8 cellular contexts compared by ENCODE assay signal in genomic region chr2:9422321-9423099, GRCh38. TPM values are rescaled to one million over a fixed set of nuclear protein-coding genes. Genes with fewer than 3 reads are reported as not detected.
DNase-seq lines count a peak whose midpoint lies in the region; ATAC-seq and TF ChIP-seq lines count a peak whose summit lies in the region.

No MANE protein-coding gene starts in this region.

- H4K91ac ChIP-seq in IMR-90 (ENCODE audit: insufficient read depth, low read depth, low read length): peak overlapping the region; percentile 92

- H2AK9ac ChIP-seq in IMR-90 (replicated peaks; ENCODE audit: low read depth, low read length, poor library complexity): peak overlapping the region; percentile 99

- H3K79me1 ChIP-seq in IMR-90 (ENCODE audit: low read depth in 1 of 2, low read length in 2 of 2): peaks cover 23 to 90% of the 10 kb centered on the region in 2 experiments

- peak overlapping the region; percentile 99 for H3K14ac ChIP-seq in IMR-90 (replicated peaks; ENCODE audit: low read depth, low read length)

- H3K36me3 ChIP-seq in IMR-90 (ENCODE audit: control insufficient read depth, insufficient read depth, low read length) (no peaks in the 10 kb centered on the region; the same call in 1 of the 2 replicates), WERI-Rb-1 (peaks cover 16% of the 10 kb centered on the region)

- peak overlapping the region; percentile 78 for H2AK5ac ChIP-seq in IMR-90 (ENCODE audit: low read depth, low read length)

- peak overlapping the region; percentile 84 for H3K4me3 ChIP-seq in IMR-90 (ENCODE audit: insufficient read depth, low read depth, low read length)
- H3K4me3 ChIP-seq in WERI-Rb-1 (ENCODE audit: low read depth, low read length): peak overlapping the region; percentile 98

- DNase-seq in GDM1 (lab: John Stamatoyannopoulos, UW): peak; percentile 48
- DNase-seq in IMR-90: peak; percentile 33
- peak; percentile 46 for DNase-seq in WERI-Rb-1
- DNase-seq in cerebellar cortex (ENCODE audit: low spot score): peak; percentile 62
- DNase-seq in stimulated activated CD4-positive, alpha-beta T cell treated with anti-CD3 and anti-CD28 coated beads, Interleukin-1b, Interleukin-23, amount 100 ng/mL, for 4 hours (ENCODE audit: low read depth in 2 of 2): peak; percentile 29 to 30
- no peak for DNase-seq in SHP77 treated with DMSO at 0.1 percent for 48 hours (lab: John Stamatoyannopoulos, UW)

- peaks cover 12% of the 10 kb centered on the region for H3K4me1 ChIP-seq in IMR-90 (ENCODE audit: control insufficient read depth, insufficient read depth, low read length)

- H3K27me3 ChIP-seq in IMR-90 (ENCODE audit: control insufficient read depth, insufficient read depth, low read length) (no peaks in the 10 kb centered on the region), WERI-Rb-1 (ENCODE audit: insufficient read depth, low read depth, severe bottlenecking) (no peaks in the 10 kb centered on the region), layer of hippocampus (ENCODE audit: control insufficient read depth, insufficient read depth, low read length) (no peaks in the 10 kb centered on the region)

- WGBS in IMR-90 (ENCODE audit: extremely low coverage in 2 of 2, insufficient read length in 1 of 2), 2 experiments: 8% methylated on average over 30 of the region's 42 CpGs; no CpG with 5 or more reads in 1 of the 2 experiments

- ATAC-seq in GM21619 (IDR thresholded peaks at IDR 0.05; ENCODE audit: unreplicated experiment) (peak; percentile 33), IMR-90 (ENCODE audit: low read depth) (peak; percentile 15)

- H3K56ac ChIP-seq in IMR-90 (ENCODE audit: extremely low read depth, insufficient read depth, low read length): peak overlapping the region; percentile 27; the same call in 1 of the 2 replicates

- peaks cover 27% of the 10 kb centered on the region; the same call in 1 of the 2 replicates for H4K20me1 ChIP-seq in IMR-90 (ENCODE audit: insufficient read depth, low read length)

- peak overlapping the region; percentile 1; the same call in 1 of the 3 replicates for H2BK15ac ChIP-seq in IMR-90 (ENCODE audit: low read depth, low read length)

- TF ChIP-seq RAD21 in IMR-90 (IDR thresholded peaks at IDR 0.05; ENCODE audit: low read length): no peak

- TF ChIP-seq CTCF in IMR-90 (conservative IDR thresholded peaks at IDR 0.05; ENCODE audit: low read depth, low read length) (no peak), WERI-Rb-1 (IDR thresholded peaks at IDR 0.05; ENCODE audit: low read depth, low read length) (0 out of 2 replicates have a peak, but pooled peaks have one; percentile 8)

- H2BK5ac ChIP-seq in IMR-90 (ENCODE audit: low read depth, low read length, poor library complexity, severe bottlenecking): peak overlapping the region; percentile 99

- H3K4ac ChIP-seq in IMR-90 (ENCODE audit: low read depth, low read length): peak overlapping the region; percentile 96

- dilution Hi-C loops in IMR-90 (cut with HindIII; ENCODE audit: low sequenced_read_pairs, unreplicated experiment): no loop called here

- H3K9me3 ChIP-seq in IMR-90 (ENCODE audit: control insufficient read depth, insufficient read depth, low read length) (no peaks in the 10 kb centered on the region), WERI-Rb-1 (ENCODE audit: severe bottlenecking) (no peaks in the 10 kb centered on the region)

- H4K5ac ChIP-seq in IMR-90 (ENCODE audit: low read depth, low read length): peak overlapping the region; percentile 34

- peak overlapping the region; percentile 53 for H3K18ac ChIP-seq in IMR-90 (ENCODE audit: low read depth, low read length)

- H3K27ac ChIP-seq in IMR-90 (ENCODE audit: insufficient read depth, low read length) (peak overlapping the region; percentile 95), WERI-Rb-1 (peak overlapping the region; percentile 89), layer of hippocampus (ENCODE audit: low read depth, low read length) (peak overlapping the region; percentile 95)

- peak overlapping the region; percentile 98 for H2AFZ ChIP-seq in IMR-90 (replicated peaks; ENCODE audit: low read length, poor library complexity)

- H3K4me2 ChIP-seq in IMR-90 (ENCODE audit: low read depth, low read length): peak overlapping the region; percentile 96

- POLR2A ChIA-PET in IMR-90 (lab: Charles Lee; ENCODE audit: unreplicated experiment): interaction anchor here (0.6 kb wide), 2 partner anchors 19 to 51 kb away, joined by 3 to 4 read pairs; no protein-coding TSS in a partner anchor

- in situ Hi-C loops in IMR-90 (cut with MboI; ENCODE audit: low sequenced_read_pairs): no loop called here

- H4K8ac ChIP-seq in IMR-90 (ENCODE audit: low read depth in 2 of 2, low read length in 2 of 2): peak overlapping the region; percentile 31 to 82

- H3K9ac ChIP-seq in IMR-90 (ENCODE audit: low read depth, low read length): peak overlapping the region; percentile 88

- BruUV-seq in IMR-90 (replicated peaks; lab: Mats Ljungman, UMichigan): no TSS peak

- H2BK20ac ChIP-seq in IMR-90 (ENCODE audit: low read depth, low read length): no peak overlapping the region

- intact Hi-C loops in IMR-90 (cut with micrococcal nuclease): loop anchor here (1.0 to 5.0 kb wide), 3 partner anchors 208 to 280 kb away; partner anchors contain the start of genes ASAP2 and YWHAQ

- peak overlapping the region; percentile 74 for H2BK120ac ChIP-seq in IMR-90 (ENCODE audit: low read depth, low read length)

- H3K23ac ChIP-seq in IMR-90 (ENCODE audit: low read depth, low read length): peak overlapping the region; percentile 100

- CTCF ChIA-PET in IMR-90 (lab: Yijun Ruan, JAX): no interaction called here

- peaks cover 14% of the 10 kb centered on the region for H3K9me1 ChIP-seq in IMR-90 (ENCODE audit: insufficient read depth, low read length)

- TF ChIP-seq POLR2A in IMR-90 (IDR thresholded peaks at IDR 0.05; ENCODE audit: low read depth, low read length): no peak

TF ChIP-seq in IMR-90, 13 proteins besides CTCF, POLR2A, EP300 and RAD21:
- no peak for TF ChIP-seq ELK1 (IDR thresholded peaks at IDR 0.05; ENCODE audit: borderline replicate concordance, low read depth, low read length)
- TF ChIP-seq MXI1 (IDR thresholded peaks at IDR 0.05; ENCODE audit: borderline replicate concordance, low read depth, low read length): no peak
- no peak for TF ChIP-seq RCOR1 (IDR thresholded peaks at IDR 0.05; ENCODE audit: insufficient replicate concordance, low read length)
- no peak for TF ChIP-seq CHD1 (IDR thresholded peaks at IDR 0.05; ENCODE audit: low read depth, low read length)
- no peak for TF ChIP-seq BHLHE40 (IDR thresholded peaks at IDR 0.05; ENCODE audit: low read depth, low read length)
- TF ChIP-seq NFE2L2 (IDR thresholded peaks at IDR 0.05; ENCODE audit: low read depth, low read length): no peak
- no peak for TF ChIP-seq RFX5 (IDR thresholded peaks at IDR 0.05; ENCODE audit: low read depth, low read length)
- TF ChIP-seq MAFK (IDR thresholded peaks at IDR 0.05; ENCODE audit: low read depth, low read length): no peak
- TF ChIP-seq FOS (IDR thresholded peaks at IDR 0.05; ENCODE audit: low read depth, low read length): no peak
- no peak for TF ChIP-seq CEBPB (IDR thresholded peaks at IDR 0.05; ENCODE audit: low read depth, low read length)
- TF ChIP-seq MAZ (IDR thresholded peaks at IDR 0.05; ENCODE audit: borderline replicate concordance, low read depth, low read length): no peak
- no peak for TF ChIP-seq SMC3 (IDR thresholded peaks at IDR 0.05; ENCODE audit: low read depth, low read length)
- TF ChIP-seq USF2 (IDR thresholded peaks at IDR 0.05; ENCODE audit: low read depth, low read length): no peak

RNA-seq across cellular contexts. Expression of gene ITGB1BP1, which starts 0.8 kb away (rescaled TPM):
- 48.6 and 61.1 TPM in 2 replicates for total RNA-seq in IMR-90 (2012; rRNA removed)
- polyA plus RNA-seq in IMR-90 (2012; rRNA removed): 88.1 and 93.9 TPM in 2 replicates
- 28.5 and 49.7 TPM in 2 replicates for polyA plus RNA-seq in IMR-90 (2012; cell fraction: cytosol; rRNA removed)
- 30.7 and 134 TPM in 2 replicates for polyA plus RNA-seq in IMR-90 (2012; cell fraction: nucleus; rRNA removed; ENCODE audit: low replicate concordance)

RNA-seq across cellular contexts. Expression of gene CPSF3, which starts 0.9 kb away (rescaled TPM):
- total RNA-seq in IMR-90 (2012; rRNA removed): 64.5 and 72.8 TPM in 2 replicates
- 24.7 and 29.2 TPM in 2 replicates for polyA plus RNA-seq in IMR-90 (2012; rRNA removed)
- polyA plus RNA-seq in IMR-90 (2012; cell fraction: cytosol; rRNA removed): 3.7 and 6.6 TPM in 2 replicates
- 2.8 and 28.8 TPM in 2 replicates for polyA plus RNA-seq in IMR-90 (2012; cell fraction: nucleus; rRNA removed; ENCODE audit: low replicate concordance)

RNA-seq across cellular contexts. Expression of gene IAH1, which starts 51.8 kb away (rescaled TPM):
- total RNA-seq in IMR-90 (2012; rRNA removed): 58.6 and 89.8 TPM in 2 replicates
- 74.3 and 84.5 TPM in 2 replicates for polyA plus RNA-seq in IMR-90 (2012; rRNA removed)
- 35.1 and 39.0 TPM in 2 replicates for polyA plus RNA-seq in IMR-90 (2012; cell fraction: cytosol; rRNA removed)
- 9.4 and 49.6 TPM in 2 replicates for polyA plus RNA-seq in IMR-90 (2012; cell fraction: nucleus; rRNA removed; ENCODE audit: low replicate concordance)
